ENCODE assay signal across 26 cellular contexts in genomic region chr20:60903325-60903958, GRCh38.
"Had no signal": no experiment of that assay in that cellular context is flagged by ENCODE, and none has a peak within 500 bp of the region (broad histone marks: within the 10 kb centered on the region; RNA-seq: fewer than 3 reads in every experiment).

No MANE protein-coding gene starts in this region.

- H3K4me1 ChIP-seq: adrenal gland had no signal

- H3K36me3 ChIP-seq: adrenal gland had no signal

- DNase-seq: activated B cell treated with CpG ODN at 0.5 μM for 24 hours; activated CD4-positive, alpha-beta memory T cell treated with anti-CD3 and anti-CD28 coated beads for 36 hours; activated CD4-positive, alpha-beta T cell treated with anti-CD3 and anti-CD28 coated beads for 4 hours; activated CD4-positive, alpha-beta T cell treated with anti-CD3 and anti-CD28 coated beads, Interleukin-2, amount 50 U/mL, for 1 hour; activated CD4-positive, CD25-positive, alpha-beta regulatory T cell treated with anti-CD3 and anti-CD28 coated beads, Interleukin-2, amount 50 U/mL, for 72 hours; activated CD8-positive, alpha-beta memory T cell treated with anti-CD3 and anti-CD28 coated beads, Interleukin-2, amount 50 U/mL, for 4 hours; activated gamma-delta T cell treated with Interleukin-2 at 50 U/mL for 16 hours; activated naive CD4-positive, alpha-beta T cell treated with anti-CD3 and anti-CD28 coated beads for 36 hours; activated T-cell treated with anti-CD3 and anti-CD28 coated beads for 4 hours; activated T-cell treated with anti-CD3 and anti-CD28 coated beads, Interleukin-2, amount 50 U/mL, for 4 hours; adrenal gland; NCI-H1105 treated with DMSO at 0.1 percent for 48 hours; NCI-H187 treated with DMSO at 0.1 percent for 48 hours; NCI-H446; NCI-H510A treated with DMSO at 0.1 percent for 48 hours; NCI-H69; PC-9; Right ventricle myocardium superior; SW 1271; T-helper 1 cell; T-helper 2 cell; T-helper 9 cell had no signal

- ATAC-seq: activated naive CD4-positive, alpha-beta T cell treated with anti-CD3 and anti-CD28 coated beads, Interleukin-2, amount 50 U/mL, for 72 hours; activated T-cell treated with anti-CD3 and anti-CD28 coated beads, Interleukin-2, amount 50 U/mL, for 4 hours had no signal

- H3K27me3 ChIP-seq: adrenal gland had no signal

- H3K27ac ChIP-seq: adrenal gland, KMS-11, PC-9, RWPE1, VCaP had no signal

- H3K4me3 ChIP-seq: adrenal gland, PC-9 had no signal

- H3K9me3 ChIP-seq: adrenal gland had no signal
